ENCODE assay signal across 8 cellular contexts in the genomic region with DNA sequence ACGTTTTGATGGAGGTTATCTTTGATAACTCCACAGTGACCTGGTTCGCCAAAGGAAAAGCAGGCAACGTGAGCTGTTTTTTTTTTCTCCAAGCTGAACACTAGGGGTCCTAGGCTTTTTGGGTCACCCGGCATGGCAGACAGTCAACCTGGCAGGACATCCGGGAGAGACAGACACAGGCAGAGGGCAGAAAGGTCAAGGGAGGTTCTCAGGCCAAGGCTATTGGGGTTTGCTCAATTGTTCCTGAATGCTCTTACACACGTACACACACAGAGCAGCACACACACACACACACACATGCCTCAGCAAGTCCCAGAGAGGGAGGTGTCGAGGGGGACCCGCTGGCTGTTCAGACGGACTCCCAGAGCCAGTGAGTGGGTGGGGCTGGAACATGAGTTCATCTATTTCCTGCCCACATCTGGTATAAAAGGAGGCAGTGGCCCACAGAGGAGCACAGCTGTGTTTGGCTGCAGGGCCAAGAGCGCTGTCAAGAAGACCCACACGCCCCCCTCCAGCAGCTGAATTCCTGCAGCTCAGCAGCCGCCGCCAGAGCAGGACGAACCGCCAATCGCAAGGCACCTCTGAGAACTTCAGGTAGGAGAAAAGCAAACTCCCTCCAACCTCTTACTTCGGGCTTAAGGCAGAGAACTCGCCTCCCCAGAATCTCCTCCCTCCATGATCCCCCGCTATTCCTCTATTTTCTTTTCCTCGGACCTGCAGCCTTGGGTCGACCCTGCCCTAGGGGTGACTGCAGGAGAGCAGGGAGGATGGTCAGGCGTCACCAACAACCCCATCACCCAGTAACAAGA. TPM values are rescaled to one million over a fixed set of nuclear protein-coding genes. Genes with fewer than 3 reads are reported as not detected.
A peak's percentile ranks its signal among the peaks of the same experiment; 100 is the strongest.
DNase-seq lines count a peak whose midpoint lies in the region; ATAC-seq and TF ChIP-seq lines count a peak whose summit lies in the region.

A gene (plus strand): TSS at position 454 of the 809 bp plus-strand sequence. CDS start 1,290 bp downstream, outside the sequence.

- H3K79me1 ChIP-seq in IMR-90 (ENCODE audit: low read depth in 1 of 2, low read length in 2 of 2): peaks cover 10 to 64% of the 10 kb centered on the region in 2 experiments; a peak in 3 of 4 replicates

- H3K27ac Mint-ChIP-seq in CD4-positive, alpha-beta T cell: no peak within 1 kb of the TSS

- peak within 1 kb of the TSS; percentile 88; the same call in 2 of the 3 replicates for H2BK15ac ChIP-seq in IMR-90 (ENCODE audit: low read depth, low read length)

- H4K5ac ChIP-seq in IMR-90 (ENCODE audit: low read depth, low read length): peak within 1 kb of the TSS; percentile 64

- TF ChIP-seq RAD21 in IMR-90 (IDR thresholded peaks at IDR 0.05; ENCODE audit: low read length): peak; percentile 33; the same call in 1 of the 2 replicates
- TF ChIP-seq RAD21 in liver (IDR thresholded peaks at IDR 0.05): peak; percentile 43 to 69

- intact Hi-C loops in CD4-positive, alpha-beta T cell (cut with DNase I, micrococcal nuclease): no loop called here
- intact Hi-C loops in IMR-90 (cut with micrococcal nuclease): loop anchor here (1.0 kb wide), 1 partner anchor 27 kb away; no protein-coding TSS in a partner anchor

- TF ChIP-seq CTCF in CD4-positive, alpha-beta T cell (IDR thresholded peaks at IDR 0.05): no peak
- TF ChIP-seq CTCF in IMR-90 (conservative IDR thresholded peaks at IDR 0.05; ENCODE audit: low read depth, low read length): peak; percentile 22; the same call in 1 of the 2 replicates
- TF ChIP-seq CTCF in liver (IDR thresholded peaks at IDR 0.05; ENCODE audit: low read depth, low read length, missing input control): peak; percentile 42

- H3K36me3 Mint-ChIP-seq in CD4-positive, alpha-beta T cell (ENCODE audit: low read depth): no peaks in the 10 kb centered on the region

- H3K4me3 Mint-ChIP-seq in CD4-positive, alpha-beta T cell: peak within 1 kb of the TSS; percentile 64

- peak within 1 kb of the TSS; percentile 14 to 96 for H4K8ac ChIP-seq in IMR-90 (ENCODE audit: low read depth in 2 of 2, low read length in 2 of 2)

- H2BK120ac ChIP-seq in IMR-90 (ENCODE audit: low read depth, low read length): peak within 1 kb of the TSS; percentile 98

- TF ChIP-seq POLR2A in GM19193 (IDR thresholded peaks at IDR 0.05; ENCODE audit: extremely low read depth, insufficient read depth, insufficient read length): peak; percentile 52
- peak; percentile 99 for TF ChIP-seq POLR2A in IMR-90 (IDR thresholded peaks at IDR 0.05; ENCODE audit: low read depth, low read length)

- H3K4me3 ChIP-seq in IMR-90 (ENCODE audit: insufficient read depth, low read depth, low read length) (peak within 1 kb of the TSS; percentile 56), liver (ENCODE audit: low read depth in 1 of 3, low read length in 3 of 3) (peak within 1 kb of the TSS; percentile 45 to 50 (median 47))

- H3K4ac ChIP-seq in IMR-90 (ENCODE audit: low read depth, low read length): peak within 1 kb of the TSS; percentile 98

- peak; percentile 6 to 52 (median 30) for DNase-seq in CD4-positive, alpha-beta T cell
- peak; percentile 100 for DNase-seq in IMR-90
- DNase-seq in dermis blood vessel endothelial cell: peak; percentile 100
- DNase-seq in stimulated activated CD8-positive, alpha-beta memory T cell treated with anti-CD3 and anti-CD28 coated beads, Interleukin-15, amount 100 ng/mL, for 4 hours (ENCODE audit: low read depth in 2 of 2): peak; percentile 20 to 29

- H3K18ac ChIP-seq in IMR-90 (ENCODE audit: low read depth, low read length): peak within 1 kb of the TSS; percentile 70

- H2AK5ac ChIP-seq in IMR-90 (ENCODE audit: low read depth, low read length): peak within 1 kb of the TSS; percentile 99

- peaks cover 66% of the 10 kb centered on the region for H3K27me3 Mint-ChIP-seq in CD4-positive, alpha-beta T cell

- peaks cover 16% of the 10 kb centered on the region for H3K9me1 ChIP-seq in IMR-90 (ENCODE audit: insufficient read depth, low read length)

- peak within 1 kb of the TSS; percentile 90 for H4K91ac ChIP-seq in IMR-90 (ENCODE audit: insufficient read depth, low read depth, low read length)

- peak within 1 kb of the TSS; percentile 97 for H2BK5ac ChIP-seq in IMR-90 (ENCODE audit: low read depth, low read length, poor library complexity, severe bottlenecking)

- H3K14ac ChIP-seq in IMR-90 (replicated peaks; ENCODE audit: low read depth, low read length): peak within 1 kb of the TSS; percentile 91

- POLR2A ChIA-PET in CD4-positive, alpha-beta T cell (lab: Charles Lee): no interaction called here
- POLR2A ChIA-PET in IMR-90 (lab: Charles Lee; ENCODE audit: unreplicated experiment): interaction anchor here (0.6 kb wide), 1 partner anchor 91 kb away, joined by 3 read pairs; a partner anchor contains a TSS

- dilution Hi-C loops in IMR-90 (cut with HindIII; ENCODE audit: low sequenced_read_pairs, unreplicated experiment): no loop called here

- peak within 1 kb of the TSS; percentile 72 for H3K4me2 ChIP-seq in IMR-90 (ENCODE audit: low read depth, low read length)

- in situ Hi-C loops in IMR-90 (cut with MboI; ENCODE audit: low sequenced_read_pairs): no loop called here

- WGBS in IMR-90 (ENCODE audit: extremely low coverage in 2 of 2, insufficient read length in 1 of 2), 2 experiments: 19% methylated on average over 3 of the region's 22 CpGs; no CpG with 5 or more reads in 1 of the 2 experiments
- WGBS in liver: 8% methylated on average over 22 of the region's 22 CpGs

- peak; percentile 85 for ATAC-seq in CD4-positive, alpha-beta T cell (ENCODE audit: poor library complexity)
- ATAC-seq in IMR-90 (ENCODE audit: low read depth) (peak; percentile 58), HG03469 (IDR thresholded peaks at IDR 0.05; ENCODE audit: unreplicated experiment) (no peak)
- ATAC-seq in activated CD4-positive, CD25-positive, alpha-beta regulatory T cell treated with anti-CD3 and anti-CD28 coated beads, Interleukin-2, amount 50 U/mL, for 24 hours: peak; percentile 55 to 75

- no peaks in the 10 kb centered on the region for H3K9me3 ChIP-seq in CD4-positive, alpha-beta T cell (ENCODE audit: control insufficient read depth, low read length)
- no peaks in the 10 kb centered on the region for H3K9me3 ChIP-seq in IMR-90 (ENCODE audit: control insufficient read depth, insufficient read depth, low read length)
- no peaks in the 10 kb centered on the region for H3K9me3 ChIP-seq in liver (ENCODE audit: control insufficient read depth in 4 of 4, low read length in 3 of 4)

- H2BK20ac ChIP-seq in IMR-90 (ENCODE audit: low read depth, low read length): peak within 1 kb of the TSS; percentile 97

- H3K56ac ChIP-seq in IMR-90 (ENCODE audit: extremely low read depth, insufficient read depth, low read length): peak within 1 kb of the TSS; percentile 95

- BruUV-seq in IMR-90 (replicated peaks; lab: Mats Ljungman, UMichigan): TSS peak; percentile 88

- H3K27me3 ChIP-seq in CD4-positive, alpha-beta T cell (ENCODE audit: control insufficient read depth, insufficient read depth, low read length): peaks cover 40% of the 10 kb centered on the region
- no peaks in the 10 kb centered on the region for H3K27me3 ChIP-seq in IMR-90 (ENCODE audit: control insufficient read depth, insufficient read depth, low read length)
- H3K27me3 ChIP-seq in liver (ENCODE audit: control insufficient read depth in 4 of 4, insufficient read depth in 4 of 4, low read length in 3 of 4): no peaks in the 10 kb centered on the region

- H3K36me3 ChIP-seq in IMR-90 (ENCODE audit: control insufficient read depth, insufficient read depth, low read length): peaks cover 20% of the 10 kb centered on the region
- H3K36me3 ChIP-seq in liver (ENCODE audit: control insufficient read depth in 4 of 4, insufficient read depth in 3 of 4, low read depth in 1 of 4, low read length in 3 of 4): peaks cover 0 to 14% (median 7%) of the 10 kb centered on the region in 4 donors

- peak within 1 kb of the TSS; percentile 93 for H2AFZ ChIP-seq in IMR-90 (replicated peaks; ENCODE audit: low read length, poor library complexity)

- H3K4me1 Mint-ChIP-seq in CD4-positive, alpha-beta T cell (ENCODE audit: low read depth): peaks cover 25% of the 10 kb centered on the region

- peak within 1 kb of the TSS; percentile 96 for H3K23ac ChIP-seq in IMR-90 (ENCODE audit: low read depth, low read length)

- H3K9ac ChIP-seq in IMR-90 (ENCODE audit: low read depth, low read length) (peak within 1 kb of the TSS; percentile 82), liver (ENCODE audit: low read depth in 1 of 2, low read length in 2 of 2) (peak within 1 kb of the TSS in 1 of 2 donors; percentile 88)

- H3K27ac ChIP-seq in CD4-positive, alpha-beta T cell (ENCODE audit: low read depth, low read length): no peak within 1 kb of the TSS
- H3K27ac ChIP-seq in IMR-90 (ENCODE audit: insufficient read depth, low read length) (peak within 1 kb of the TSS; percentile 89), liver (ENCODE audit: low read depth in 1 of 2, low read length in 2 of 2) (peak within 1 kb of the TSS; percentile 83 to 96)

- peaks cover 27% of the 10 kb centered on the region for H3K4me1 ChIP-seq in IMR-90 (ENCODE audit: control insufficient read depth, insufficient read depth, low read length)
- peaks cover 20 to 51% (median 30%) of the 10 kb centered on the region in 4 donors for H3K4me1 ChIP-seq in liver (ENCODE audit: control insufficient read depth in 4 of 4, insufficient read depth in 4 of 4, low read length in 3 of 4)

- CTCF ChIA-PET in CD4-positive, alpha-beta T cell (lab: Charles Lee): interaction anchor here (1.2 to 1.4 kb wide), 2 partner anchors 17 to 117 kb away, joined by 3 read pairs; no protein-coding TSS in a partner anchor
- CTCF ChIA-PET in IMR-90 (lab: Yijun Ruan, JAX): interaction anchor here (0.8 to 1.1 kb wide), 3 partner anchors 17 to 27 kb away, joined by 3 read pairs; no protein-coding TSS in a partner anchor

- peaks cover 41% of the 10 kb centered on the region for H4K20me1 ChIP-seq in IMR-90 (ENCODE audit: insufficient read depth, low read length)

- no peaks in the 10 kb centered on the region for H3K9me3 Mint-ChIP-seq in CD4-positive, alpha-beta T cell

- H2AK9ac ChIP-seq in IMR-90 (replicated peaks; ENCODE audit: low read depth, low read length, poor library complexity): peak within 1 kb of the TSS; percentile 99

TF ChIP-seq in IMR-90, 13 proteins besides CTCF, POLR2A, EP300 and RAD21 (continues in another document):
- peak; percentile 88 for TF ChIP-seq MAZ (IDR thresholded peaks at IDR 0.05; ENCODE audit: borderline replicate concordance, low read depth, low read length)
- peak; percentile 66; the same call in 1 of the 2 replicates for TF ChIP-seq CEBPB (IDR thresholded peaks at IDR 0.05; ENCODE audit: low read depth, low read length)

TF ChIP-seq in liver, 16 proteins besides CTCF, POLR2A, EP300 and RAD21 (continues in another document):
- TF ChIP-seq RXRA (IDR thresholded peaks at IDR 0.05) (peak; percentile 96 to 100), HNF4G (IDR thresholded peaks at IDR 0.05) (peak; percentile 71), YY1 (IDR thresholded peaks at IDR 0.05) (peak; percentile 91)

RNA-seq across cellular contexts. Expression of the gene that starts here (rescaled TPM):
- total RNA-seq in CD4-positive, alpha-beta T cell: under 1 TPM in 1 of 2 experiments, not detected in 1; 0.11 TPM
- total RNA-seq in IMR-90 (2012; rRNA removed) (1,441 and 1,485 TPM in 2 replicates), dermis blood vessel endothelial cell (289 and 399 TPM in 2 replicates), liver (10 to 100 TPM in 1 of 2 donors, under 1 TPM in 1; 0.93 to 10.2 TPM)
- polyA plus RNA-seq in IMR-90 (2012; rRNA removed) (2,783 and 2,870 TPM in 2 replicates), liver (10 to 100 TPM in 1 of 2 donors, 1 to 10 TPM in 1; 5.8 to 18.6 TPM)
- 1,325 and 1,597 TPM in 2 replicates for polyA plus RNA-seq in IMR-90 (2012; cell fraction: cytosol; rRNA removed)
- 924 and 1,074 TPM in 2 replicates for polyA plus RNA-seq in IMR-90 (2012; cell fraction: nucleus; rRNA removed; ENCODE audit: low replicate concordance)

Comparison
In these comparisons a context has a peak if more than half of its experiments do, and no peak if none do; other contexts are left out.
1. RNA of the gene that starts here (total RNA-seq): 1,441 to 1,485 TPM in IMR-90 and 289 to 399 TPM in dermis blood vessel endothelial cell; 0.93 to 10.2 TPM in liver and 0.11 TPM in CD4-positive, alpha-beta T cell; every median in the first group is over 10 times any median in the second.
2. RNA of the gene that starts here (polyA plus RNA-seq): 924 to 2,870 TPM in IMR-90; 5.8 to 18.6 TPM in liver; every median in the first group is over 10 times any median in the second.
3. Peak in DNase-seq and ATAC-seq in CD4-positive, alpha-beta T cell; RNA of the gene not detected or under 1 TPM.
4. DNase-seq: peak in every context shown above with its lines; median percentile 100 in IMR-90; 100 in dermis blood vessel endothelial cell; 30 in CD4-positive, alpha-beta T cell; 24 in stimulated activated CD8-positive, alpha-beta memory T cell treated with anti-CD3 and anti-CD28 coated beads, Interleukin-15, amount 100 ng/mL, for 4 hours.